8 cellular contexts compared by ENCODE assay signal in genomic region chr19:3243851-3244700, GRCh38. TPM values are rescaled to one million over a fixed set of nuclear protein-coding genes. Genes with fewer than 3 reads are reported as not detected.
A peak's percentile ranks its signal among the peaks of the same experiment; 100 is the strongest.
DNase-seq lines count a peak whose midpoint lies in the region; ATAC-seq and TF ChIP-seq lines count a peak whose summit lies in the region.

No MANE protein-coding gene starts in this region.

- no peak overlapping the region for H2AK5ac ChIP-seq in IMR-90 (ENCODE audit: low read depth, low read length)

- BruUV-seq in IMR-90 (replicated peaks; lab: Mats Ljungman, UMichigan): no TSS peak

- no peak overlapping the region for H2AK9ac ChIP-seq in IMR-90 (replicated peaks; ENCODE audit: low read depth, low read length, poor library complexity)

- H2BK5ac ChIP-seq in IMR-90 (ENCODE audit: low read depth, low read length, poor library complexity, severe bottlenecking): no peak overlapping the region

- H3K36me3 ChIP-seq in IMR-90 (ENCODE audit: control insufficient read depth, insufficient read depth, low read length) (no peaks in the 10 kb centered on the region), sigmoid colon (no peaks in the 10 kb centered on the region)

- WGBS in IMR-90 (ENCODE audit: extremely low coverage in 2 of 2, insufficient read length in 1 of 2), 2 experiments: 30% methylated on average over 17 of the region's 20 CpGs; no CpG with 5 or more reads in 1 of the 2 experiments
- 38 to 42% methylated on average over 20 of the region's 20 CpGs for WGBS in sigmoid colon, 2 donors

- TF ChIP-seq CTCF in IMR-90 (conservative IDR thresholded peaks at IDR 0.05; ENCODE audit: low read depth, low read length): no peak
- no peak for TF ChIP-seq CTCF in sigmoid colon (IDR thresholded peaks at IDR 0.05)

- intact Hi-C loops in IMR-90 (cut with micrococcal nuclease) (no loop called here), sigmoid colon (cut with DNase I) (no loop called here)

- H4K20me1 ChIP-seq in IMR-90 (ENCODE audit: insufficient read depth, low read length): peaks cover 6% of the 10 kb centered on the region; the same call in 1 of the 2 replicates

- no peak overlapping the region for H2BK15ac ChIP-seq in IMR-90 (ENCODE audit: low read depth, low read length)

- no peak overlapping the region for H4K5ac ChIP-seq in IMR-90 (ENCODE audit: low read depth, low read length)

- H3K4me3 ChIP-seq in IMR-90 (ENCODE audit: insufficient read depth, low read depth, low read length): no peak overlapping the region
- H3K4me3 ChIP-seq in sigmoid colon: no peak overlapping the region

- in situ Hi-C loops in IMR-90 (cut with MboI; ENCODE audit: low sequenced_read_pairs): no loop called here

- no peak overlapping the region for H2BK120ac ChIP-seq in IMR-90 (ENCODE audit: low read depth, low read length)

- no peak overlapping the region for H3K27ac ChIP-seq in IMR-90 (ENCODE audit: insufficient read depth, low read length)
- no peak overlapping the region for H3K27ac ChIP-seq in sigmoid colon

- H4K8ac ChIP-seq in IMR-90 (ENCODE audit: low read depth in 2 of 2, low read length in 2 of 2): no peak overlapping the region

- CTCF ChIA-PET in IMR-90 (lab: Yijun Ruan, JAX): no interaction called here

- TF ChIP-seq EP300 in sigmoid colon (IDR thresholded peaks at IDR 0.05): no peak

- H3K18ac ChIP-seq in IMR-90 (ENCODE audit: low read depth, low read length): no peak overlapping the region

- H3K14ac ChIP-seq in IMR-90 (replicated peaks; ENCODE audit: low read depth, low read length): no peak overlapping the region

- dilution Hi-C loops in IMR-90 (cut with HindIII; ENCODE audit: low sequenced_read_pairs, unreplicated experiment): no loop called here

- no peaks in the 10 kb centered on the region for H3K79me1 ChIP-seq in IMR-90 (ENCODE audit: low read depth in 1 of 2, low read length in 2 of 2)

- H3K4me2 ChIP-seq in IMR-90 (ENCODE audit: low read depth, low read length): no peak overlapping the region

- no peak overlapping the region for H3K4ac ChIP-seq in IMR-90 (ENCODE audit: low read depth, low read length)

- peak overlapping the region; percentile 72 for H2AFZ ChIP-seq in IMR-90 (replicated peaks; ENCODE audit: low read length, poor library complexity)

- H2BK20ac ChIP-seq in IMR-90 (ENCODE audit: low read depth, low read length): no peak overlapping the region

- TF ChIP-seq RAD21 in IMR-90 (IDR thresholded peaks at IDR 0.05; ENCODE audit: low read length): no peak

- H3K56ac ChIP-seq in IMR-90 (ENCODE audit: extremely low read depth, insufficient read depth, low read length): no peak overlapping the region

- peaks cover 13% of the 10 kb centered on the region for H3K9me1 ChIP-seq in IMR-90 (ENCODE audit: insufficient read depth, low read length)

- ATAC-seq in IMR-90 (ENCODE audit: low read depth) (peak; percentile 49), GM21528 (IDR thresholded peaks at IDR 0.05; ENCODE audit: low FRiP score, unreplicated experiment) (no peak)

- H3K4me1 ChIP-seq in IMR-90 (ENCODE audit: control insufficient read depth, insufficient read depth, low read length) (no peaks in the 10 kb centered on the region), sigmoid colon (no peaks in the 10 kb centered on the region)

- no peak overlapping the region for H3K23ac ChIP-seq in IMR-90 (ENCODE audit: low read depth, low read length)

- POLR2A ChIA-PET in IMR-90 (lab: Charles Lee; ENCODE audit: unreplicated experiment): no interaction called here

- no peak overlapping the region for H4K91ac ChIP-seq in IMR-90 (ENCODE audit: insufficient read depth, low read depth, low read length)

- no peaks in the 10 kb centered on the region; the same call in 1 of the 2 replicates for H3K27me3 ChIP-seq in IMR-90 (ENCODE audit: control insufficient read depth, insufficient read depth, low read length)
- H3K27me3 ChIP-seq in sigmoid colon: peaks cover 0 to 19% (median 2%) of the 10 kb centered on the region in 3 donors

- TF ChIP-seq POLR2A in IMR-90 (IDR thresholded peaks at IDR 0.05; ENCODE audit: low read depth, low read length) (no peak), erythroblast (IDR thresholded peaks at IDR 0.05; ENCODE audit: low read length) (no peak), sigmoid colon (IDR thresholded peaks at IDR 0.05) (no peak)

- DNase-seq in AG08395 (ENCODE audit: low spot score) (peak; percentile 27), IMR-90 (peak; percentile 56), erythroblast (lab: John Stamatoyannopoulos, UW) (peak; percentile 56 to 58), NCI-H1048 (lab: John Stamatoyannopoulos, UW) (no peak), sigmoid colon (no peak)
- DNase-seq in activated CD4-positive, alpha-beta T cell treated with anti-CD3 and anti-CD28 coated beads, Interleukin-2, amount 50 U/mL, for 48 hours: peak; percentile 60
- DNase-seq in stimulated activated CD4-positive, alpha-beta T cell treated with anti-CD3 and anti-CD28 coated beads, Interleukin-12 subunit alpha, Interleukin-12 subunit beta, amount 100 ng/mL, for 4 hours: peak; percentile 54

- no peaks in the 10 kb centered on the region for H3K9me3 ChIP-seq in IMR-90 (ENCODE audit: control insufficient read depth, insufficient read depth, low read length)
- H3K9me3 ChIP-seq in sigmoid colon: no peaks in the 10 kb centered on the region

- no peak overlapping the region for H3K9ac ChIP-seq in IMR-90 (ENCODE audit: low read depth, low read length)

TF ChIP-seq in IMR-90, 13 proteins besides CTCF, POLR2A, EP300 and RAD21:
- TF ChIP-seq BHLHE40 (IDR thresholded peaks at IDR 0.05; ENCODE audit: low read depth, low read length): no peak
- 0 out of 2 replicates have a peak, but pooled peaks have one; percentile 28 for TF ChIP-seq MXI1 (IDR thresholded peaks at IDR 0.05; ENCODE audit: borderline replicate concordance, low read depth, low read length)
- TF ChIP-seq FOS (IDR thresholded peaks at IDR 0.05; ENCODE audit: low read depth, low read length): no peak

RNA-seq across cellular contexts. Expression of gene CELF5, which starts 19.6 kb away (rescaled TPM):
- total RNA-seq in IMR-90 (2012; rRNA removed) (not detected in 2 replicates), sigmoid colon (1 to 10 TPM in 2 of 4 donors, under 1 TPM in 2; 0.33 to 1.1 (median 0.72) TPM)
- polyA plus RNA-seq in IMR-90 (2012; rRNA removed) (0.02 TPM in 1 of 2 replicates, not detected in the other), sigmoid colon (under 1 TPM in 2 of 3 donors, not detected in 1; under 0.01 to 0.38 TPM)
- polyA plus RNA-seq in IMR-90 (2012; cell fraction: cytosol; rRNA removed): 0.05 TPM in 1 of 2 replicates, not detected in the other
- 0.24 and 0.29 TPM in 2 replicates for polyA plus RNA-seq in IMR-90 (2012; cell fraction: nucleus; rRNA removed; ENCODE audit: low replicate concordance)

RNA-seq across cellular contexts. Expression of gene NCLN, which starts 58.3 kb away (rescaled TPM):
- 32.8 and 35.6 TPM in 2 replicates for total RNA-seq in IMR-90 (2012; rRNA removed)
- polyA plus RNA-seq in IMR-90 (2012; rRNA removed): 90.8 and 95.4 TPM in 2 replicates
- 81.8 and 106 TPM in 2 replicates for polyA plus RNA-seq in IMR-90 (2012; cell fraction: cytosol; rRNA removed)
- 68.5 and 190 TPM in 2 replicates for polyA plus RNA-seq in IMR-90 (2012; cell fraction: nucleus; rRNA removed; ENCODE audit: low replicate concordance)
- total RNA-seq in sigmoid colon: 10 to 100 TPM; 12.2 to 23.5 (median 16.0) TPM
- polyA plus RNA-seq in sigmoid colon: 10 to 100 TPM; 15.0 to 94.7 (median 18.7) TPM

Comparison
In these comparisons a context has a peak if more than half of its experiments do, and no peak if none do; other contexts are left out.
1. DNase-seq: peak in AG08395 (single experiment), IMR-90 (single experiment), activated CD4-positive, alpha-beta T cell treated with anti-CD3 and anti-CD28 coated beads, Interleukin-2, amount 50 U/mL, for 48 hours (2 of 2), erythroblast (2 of 2) and stimulated activated CD4-positive, alpha-beta T cell treated with anti-CD3 and anti-CD28 coated beads, Interleukin-12 subunit alpha, Interleukin-12 subunit beta, amount 100 ng/mL, for 4 hours (single experiment); none in NCI-H1048 (single experiment) and sigmoid colon (single experiment).